8 cellular contexts compared by ENCODE assay signal in the genomic region with DNA sequence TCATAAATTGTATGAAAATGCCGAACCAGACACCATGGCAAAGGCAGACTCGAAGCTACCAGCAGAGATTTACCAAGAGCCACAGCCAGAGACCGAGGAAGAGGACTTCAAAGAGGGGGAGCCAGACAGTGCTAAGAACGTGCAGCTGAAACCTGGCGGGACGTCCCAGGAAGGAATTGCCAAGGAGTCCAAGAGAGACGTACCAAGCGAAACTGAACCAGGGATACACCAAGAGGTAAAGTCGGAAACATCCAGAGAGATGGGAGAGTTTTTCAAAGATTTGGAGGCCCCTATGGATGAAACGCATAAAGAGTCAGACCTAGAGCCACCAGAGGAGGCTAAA. TPM values are rescaled to one million over a fixed set of nuclear protein-coding genes. Genes with fewer than 3 reads are reported as not detected.
DNase-seq lines count a peak whose midpoint lies in the region; ATAC-seq and TF ChIP-seq lines count a peak whose summit lies in the region.

No MANE protein-coding gene starts in this region.

- peaks cover 5% of the 10 kb centered on the region for H3K27me3 Mint-ChIP-seq in GM23338 (ENCODE audit: insufficient read depth, low read depth, poor library complexity)

- TF ChIP-seq EP300 in suprapubic skin (IDR thresholded peaks at IDR 0.05): no peak

- no peak for TF ChIP-seq CTCF in GM23338 (conservative IDR thresholded peaks at IDR 0.05; ENCODE audit: low read depth in 2 of 2)
- TF ChIP-seq CTCF in VCaP (conservative IDR thresholded peaks at IDR 0.05): no peak
- TF ChIP-seq CTCF in suprapubic skin (IDR thresholded peaks at IDR 0.05): no peak

- H3K4me3 ChIP-seq in GM23338: peak overlapping the region; percentile 95
- H3K4me3 ChIP-seq in iPS-15b (ENCODE audit: low read depth, low read length): peak overlapping the region; percentile 91
- H3K4me3 ChIP-seq in suprapubic skin: peak overlapping the region; percentile 67

- H3K27ac ChIP-seq in GM23338 (ENCODE audit: low read depth) (no peak overlapping the region), VCaP (peak overlapping the region; percentile 80), suprapubic skin (no peak overlapping the region)

- 13% methylated on average over 10 of the region's 10 CpGs for WGBS in suprapubic skin

- no peaks in the 10 kb centered on the region; the same call in 1 of the 2 replicates for H3K4me1 ChIP-seq in GM23338 (ENCODE audit: insufficient read depth)
- H3K4me1 ChIP-seq in iPS-15b (ENCODE audit: control insufficient read depth, insufficient read depth, low read length): no peaks in the 10 kb centered on the region
- peaks cover 16% of the 10 kb centered on the region for H3K4me1 ChIP-seq in suprapubic skin

- no peaks in the 10 kb centered on the region for H3K36me3 ChIP-seq in GM23338 (ENCODE audit: insufficient read depth)
- no peaks in the 10 kb centered on the region for H3K36me3 ChIP-seq in iPS-15b (ENCODE audit: control insufficient read depth, insufficient read depth, low read length)
- H3K36me3 ChIP-seq in suprapubic skin: no peaks in the 10 kb centered on the region

- TF ChIP-seq POLR2A in suprapubic skin (IDR thresholded peaks at IDR 0.05): no peak

- H2AFZ ChIP-seq in GM23338: peak overlapping the region; percentile 98

- no peaks in the 10 kb centered on the region for H3F3A ChIP-seq in GM23338 (replicated peaks; ENCODE audit: low read depth)

- peak; percentile 12 for DNase-seq in GM23338 (ENCODE audit: low spot score)
- no peak for DNase-seq in suprapubic skin (ENCODE audit: low spot score in 2 of 2)
- DNase-seq in GF-D8 (lab: John Stamatoyannopoulos, UW): no peak
- DNase-seq in NCI-H2227 treated with DMSO at 0.1 percent for 48 hours (lab: John Stamatoyannopoulos, UW): no peak
- DNase-seq in activated gamma-delta T cell (lab: John Stamatoyannopoulos, UW): no peak

- 0 out of 2 replicates have a peak, but pooled peaks cover 3% of the 10 kb centered on the region for H3K79me2 ChIP-seq in GM23338 (replicated peaks; ENCODE audit: insufficient read depth)

- no peaks in the 10 kb centered on the region for H4K20me1 ChIP-seq in GM23338 (replicated peaks; ENCODE audit: insufficient read depth)

- H3K27me3 ChIP-seq in GM23338 (ENCODE audit: insufficient read depth) (peaks cover 6% of the 10 kb centered on the region; the same call in 1 of the 2 replicates), iPS-15b (ENCODE audit: control insufficient read depth, insufficient read depth, low read length) (peaks cover 3% of the 10 kb centered on the region), suprapubic skin (no peaks in the 10 kb centered on the region)

- H3K9me2 ChIP-seq in GM23338 (ENCODE audit: insufficient read depth): no peaks in the 10 kb centered on the region

- H3K4me3 Mint-ChIP-seq in GM23338: no peak overlapping the region

- H3K4me2 ChIP-seq in GM23338: peak overlapping the region; percentile 82

- no peak overlapping the region for H3K27ac Mint-ChIP-seq in GM23338

- H3K9me3 Mint-ChIP-seq in GM23338: no peaks in the 10 kb centered on the region

- no peak overlapping the region for H3K9ac ChIP-seq in iPS-15b (ENCODE audit: low read depth, low read length)

- H3K36me3 Mint-ChIP-seq in GM23338 (ENCODE audit: low read depth): no peaks in the 10 kb centered on the region

- H3K9me3 ChIP-seq in iPS-15b (ENCODE audit: control insufficient read depth, insufficient read depth, low read length) (no peaks in the 10 kb centered on the region), suprapubic skin (no peaks in the 10 kb centered on the region)

- H3K4me1 Mint-ChIP-seq in GM23338: peaks cover 16% of the 10 kb centered on the region

- ATAC-seq in GM23338 (peak; percentile 8; the same call in 2 of the 3 replicates), HG03196 (IDR thresholded peaks at IDR 0.05; ENCODE audit: unreplicated experiment) (no peak)

TF ChIP-seq in GM23338, 12 proteins besides CTCF, POLR2A, EP300 and RAD21 (continues in another document):
- TF ChIP-seq CREB1 (CRISPR knock-in tag; IDR thresholded peaks at IDR 0.05; ENCODE audit: low read depth) (no peak), ZNF462 (CRISPR knock-in tag; IDR thresholded peaks at IDR 0.05) (no peak), EZH2 (IDR thresholded peaks at IDR 0.05; ENCODE audit: low read depth, unreplicated experiment) (no peak), JUNB (IDR thresholded peaks at IDR 0.05; ENCODE audit: unreplicated experiment) (no peak)

RNA-seq across cellular contexts. Expression of gene SAMD15, which starts 0.3 kb away (rescaled TPM):
- total RNA-seq in GM23338 (2014; rRNA removed; shearing (Covaris generic)): 0.76 TPM in 1 of 2 replicates, not detected in the other
- 0.61 and 0.94 TPM in 2 replicates for polyA plus RNA-seq in GM23338 (2016; fragmentation: Nextera tagmentation; extraction: Ambion mirVana)
- total RNA-seq in suprapubic skin: under 1 TPM in 1 of 4 donors, not detected in 3; 0.93 TPM

RNA-seq across cellular contexts. Expression of gene TMED8, which starts 0.6 kb away (rescaled TPM):
- 13.8 and 14.4 TPM in 2 replicates for total RNA-seq in GM23338 (2014; rRNA removed; shearing (Covaris generic))
- 4.0 and 4.3 TPM in 2 replicates for polyA plus RNA-seq in GM23338 (2016; fragmentation: Nextera tagmentation; extraction: Ambion mirVana)
- 10 to 100 TPM in 1 of 4 donors, 1 to 10 TPM in 3; 5.3 to 11.2 (median 7.9) TPM for total RNA-seq in suprapubic skin

RNA-seq across cellular contexts. Expression of gene NOXRED1, which starts 45.9 kb away (rescaled TPM):
- not detected in 2 replicates for total RNA-seq in GM23338 (2014; rRNA removed; shearing (Covaris generic))
- 0.24 TPM in 1 of 2 replicates, not detected in the other for polyA plus RNA-seq in GM23338 (2016; fragmentation: Nextera tagmentation; extraction: Ambion mirVana)
- under 1 TPM in 3 of 4 donors, not detected in 1; 0.38 to 0.47 (median 0.40) TPM for total RNA-seq in suprapubic skin

RNA-seq across cellular contexts. Expression of gene GSTZ1, which starts 56.6 kb away (rescaled TPM):
- 26.3 and 31.0 TPM in 2 replicates for total RNA-seq in GM23338 (2014; rRNA removed; shearing (Covaris generic))
- polyA plus RNA-seq in GM23338 (2016; fragmentation: Nextera tagmentation; extraction: Ambion mirVana): 29.0 and 30.4 TPM in 2 replicates
- 10 to 100 TPM; 26.1 to 41.1 (median 31.6) TPM for total RNA-seq in suprapubic skin

RNA-seq across cellular contexts. Expression of gene POMT2, which starts 56.8 kb away (rescaled TPM):
- total RNA-seq in GM23338 (2014; rRNA removed; shearing (Covaris generic)): 29.9 and 35.4 TPM in 2 replicates
- 20.5 and 24.3 TPM in 2 replicates for polyA plus RNA-seq in GM23338 (2016; fragmentation: Nextera tagmentation; extraction: Ambion mirVana)
- total RNA-seq in suprapubic skin: 10 to 100 TPM; 16.3 to 72.0 (median 19.4) TPM
